Comparison of ENCODE assay signal across 8 cellular contexts in genomic region chr13:52455677-52456041, GRCh38. TPM values are rescaled to one million over a fixed set of nuclear protein-coding genes. Genes with fewer than 3 reads are reported as not detected.
DNase-seq lines count a peak whose midpoint lies in the region; ATAC-seq, FAIRE-seq and TF ChIP-seq lines count a peak whose summit lies in the region.

No MANE protein-coding gene starts in this region.

- TSS peak; percentile 50 for BruUV-seq in HepG2 (replicated peaks; lab: Mats Ljungman, UMichigan)

- peaks cover 0 to 17% of the 10 kb centered on the region in 2 experiments; a peak in 3 of 5 replicates for H3K36me3 ChIP-seq in HepG2 (replicated peaks in 1 of 2; ENCODE audit: control insufficient read depth in 1 of 2, insufficient read depth in 2 of 2, low read length in 2 of 2)

- FAIRE-seq in A549 (lab: Jason Lieb, UNC) (no peak), HepG2 (lab: Jason Lieb, UNC) (no peak)

- no peak overlapping the region for H2AFZ ChIP-seq in HepG2 (ENCODE audit: low read length)

- peaks cover 60% of the 10 kb centered on the region for H3K4me1 Mint-ChIP-seq in activated CD4-positive, alpha-beta T cell treated with anti-CD3 and anti-CD28 coated beads, Interleukin-2, amount 10 ng/mL, durations not matched to agents 7 days and 5 days

- ATAC-seq in A549, result peak; percentile 80 to 86
- ATAC-seq in GM18858 (IDR thresholded peaks at IDR 0.05; ENCODE audit: unreplicated experiment), result peak; percentile 18
- ATAC-seq in HG03097 (IDR thresholded peaks at IDR 0.05; ENCODE audit: low FRiP score, unreplicated experiment), result peak; percentile 48
- peak; percentile 77 for ATAC-seq in HepG2

- H3K9me3 Mint-ChIP-seq in activated CD4-positive, alpha-beta T cell treated with anti-CD3 and anti-CD28 coated beads, Interleukin-2, amount 10 ng/mL, durations not matched to agents 7 days and 5 days, result no peaks in the 10 kb centered on the region

- peak overlapping the region; percentile 99 for H3K27ac Mint-ChIP-seq in activated CD4-positive, alpha-beta T cell treated with anti-CD3 and anti-CD28 coated beads, Interleukin-2, amount 10 ng/mL, durations not matched to agents 7 days and 5 days

- 1% methylated on average over 16 of the region's 37 CpGs for WGBS in A549 (ENCODE audit: missing lambda C conversion rate)
- WGBS in HepG2 (ENCODE audit: low lambda C conversion rate), result 5% methylated on average over 6 of the region's 37 CpGs

- H3K9ac ChIP-seq in HepG2 (ENCODE audit: insufficient read depth, low read depth, low read length), result peak overlapping the region; percentile 82

- peaks cover 33% of the 10 kb centered on the region for H3K79me2 ChIP-seq in HepG2 (ENCODE audit: insufficient read depth, low read length)

- peaks cover 31% of the 10 kb centered on the region for H3K36me3 Mint-ChIP-seq in activated CD4-positive, alpha-beta T cell treated with anti-CD3 and anti-CD28 coated beads, Interleukin-2, amount 10 ng/mL, durations not matched to agents 7 days and 5 days (ENCODE audit: low read depth)

- TF ChIP-seq RAD21 in A549 (conservative IDR thresholded peaks at IDR 0.05 in 1 of 2, IDR thresholded peaks at IDR 0.05 in 1 of 2), result no peak
- TF ChIP-seq RAD21 in HepG2 (CRISPR knock-in tag; IDR thresholded peaks at IDR 0.05), result no peak

- peak overlapping the region; percentile 96 for H3K4me3 ChIP-seq in A549
- H3K4me3 ChIP-seq in HepG2 (replicated peaks in 1 of 3; ENCODE audit: insufficient read depth in 1 of 3, low read depth in 2 of 3, low read length in 3 of 3), result peak overlapping the region; percentile 59 to 86 (median 65)

- in situ Hi-C loops in HepG2 (cut with HindIII; ENCODE audit: extremely low pct_ligation_motif_present, low pct_unique_long_range_greater_than_20kb), result loop anchor here (10.0 to 25.0 kb wide), 2 partner anchors 111 to 443 kb away; partner anchors contain the start of genes ALG11, ATP7B and UTP14C

- H3K4me3 Mint-ChIP-seq in activated CD4-positive, alpha-beta T cell treated with anti-CD3 and anti-CD28 coated beads, Interleukin-2, amount 10 ng/mL, durations not matched to agents 7 days and 5 days, result peak overlapping the region; percentile 92

- POLR2A ChIA-PET in A549 (lab: Yijun Ruan, JAX), result no interaction called here
- POLR2A ChIA-PET in activated CD4-positive, alpha-beta T cell treated with anti-CD3 and anti-CD28 coated beads, Interleukin-2, amount 10 ng/mL, durations not matched to agents 7 days and 5 days (lab: Charles Lee), result no interaction called here
- POLR2A ChIA-PET in HepG2 (lab: Yijun Ruan, JAX), result interaction anchor here (0.8 kb wide), 1 partner anchor 197 kb away, joined by 3 read pairs; the partner anchor contains the start of gene SUGT1

- no peak for TF ChIP-seq CTCF in A549 (IDR thresholded peaks at IDR 0.05)
- TF ChIP-seq CTCF in HepG2 (CRISPR knock-in tag; IDR thresholded peaks at IDR 0.05), result no peak

- peaks cover 36% of the 10 kb centered on the region; the same call in 2 of the 3 replicates for H3K4me1 ChIP-seq in A549
- H3K4me1 ChIP-seq in HepG2 (ENCODE audit: insufficient read depth, low read length), result peaks cover 52% of the 10 kb centered on the region

- H3K9me3 ChIP-seq in A549 (no peaks in the 10 kb centered on the region), HepG2 (ENCODE audit: low read length) (no peaks in the 10 kb centered on the region)

- peak overlapping the region; percentile 98 for H3K4me2 ChIP-seq in A549
- H3K4me2 ChIP-seq in HepG2 (ENCODE audit: low read depth, low read length), result peak overlapping the region; percentile 91

- peak overlapping the region; percentile 91 to 93 for H3K27ac ChIP-seq in A549
- peak overlapping the region; percentile 89 for H3K27ac ChIP-seq in HepG2 (ENCODE audit: extremely low read length, insufficient read depth, low read length)

- no peaks in the 10 kb centered on the region for H3K27me3 ChIP-seq in HepG2 (ENCODE audit: control insufficient read depth in 1 of 2, insufficient read depth in 2 of 2, low read length in 2 of 2)

- TF ChIP-seq EP300 in A549 (IDR thresholded peaks at IDR 0.05) (no peak), HepG2 (IDR thresholded peaks at IDR 0.05; ENCODE audit: low read depth in 2 of 2, low read length in 2 of 2) (no peak), HepG2 (CRISPR knock-in tag; IDR thresholded peaks at IDR 0.05; ENCODE audit: borderline replicate concordance) (no peak)

- CTCF ChIA-PET in A549 (lab: Yijun Ruan, JAX), result no interaction called here
- CTCF ChIA-PET in activated CD4-positive, alpha-beta T cell treated with anti-CD3 and anti-CD28 coated beads, Interleukin-2, amount 10 ng/mL, durations not matched to agents 7 days and 5 days (lab: Charles Lee), result interaction anchor here (1.1 kb wide), 1 partner anchor 14 kb away, joined by 4 read pairs; no protein-coding TSS in a partner anchor
- CTCF ChIA-PET in HepG2 (lab: Yijun Ruan, JAX; ENCODE audit: low intra/inter-chr PET ratio, low total read pairs), result no interaction called here

- TF ChIP-seq POLR2A in A549 (IDR thresholded peaks at IDR 0.05; ENCODE audit: low read length) (0 out of 2 replicates have a peak, but pooled peaks have one; percentile 10), HepG2 (IDR thresholded peaks at IDR 0.05; ENCODE audit: insufficient read depth in 1 of 2, low read depth in 2 of 2, low read length in 2 of 2) (no peak)

- H4K20me1 ChIP-seq in HepG2 (ENCODE audit: insufficient read depth, low read length), result no peaks in the 10 kb centered on the region

- H3K27me3 Mint-ChIP-seq in activated CD4-positive, alpha-beta T cell treated with anti-CD3 and anti-CD28 coated beads, Interleukin-2, amount 10 ng/mL, durations not matched to agents 7 days and 5 days, result peaks cover 2% of the 10 kb centered on the region

- intact Hi-C loops in HepG2 (cut with micrococcal nuclease; ENCODE audit: unreplicated experiment), result loop anchor here (5.0 to 10.0 kb wide), 2 partner anchors 199 to 352 kb away; partner anchors contain the start of gene SUGT1

- DNase-seq in A549 (ENCODE audit: low read depth in 1 of 2, low spot score in 1 of 2) (peak; percentile 53 to 75), NCI-H345 treated with DMSO at 0.1 percent for 48 hours (lab: John Stamatoyannopoulos, UW; ENCODE audit: unreplicated experiment) (peak; percentile 36), dedifferentiated amniotic fluid mesenchymal stem cell (ENCODE audit: extremely low spot score) (peak; percentile 34), HepG2 (ENCODE audit: low spot score) (peak; percentile 73)
- peak; percentile 78 for DNase-seq in activated CD4-positive, alpha-beta T cell treated with anti-CD3 and anti-CD28 coated beads, Interleukin-2, amount 10 ng/mL, durations not matched to agents 7 days and 5 days
- DNase-seq in stimulated activated CD4-positive, alpha-beta T cell treated with anti-CD3 and anti-CD28 coated beads, Interleukin-4, amount 100 ng/mL, for 1 hour, result peak; percentile 85

RNA-seq across cellular contexts. Expression of gene CKAP2, which starts 0.4 kb away (rescaled TPM):
- 24.5 and 25.4 TPM in 2 replicates for polyA plus RNA-seq in A549 (2011; rRNA removed)
- 6.4 and 6.7 TPM in 2 replicates for polyA plus RNA-seq in A549 (2012; cell fraction: cytosol; rRNA removed)
- polyA plus RNA-seq in A549 (2012; cell fraction: nucleus; rRNA removed), result 4.3 and 6.2 TPM in 2 replicates
- 29.9 to 33.4 TPM (median 30.5 TPM) in 3 replicates for polyA plus RNA-seq in A549 (2017; fragmentation: RNase III; extraction: RNeasy Plus Mini Kit Qiagen cat#74134 plus additional on column Dnase treatment)
- polyA minus RNA-seq in A549 (2011; rRNA and poly(A)+ RNA removed), result 6.9 and 7.6 TPM in 2 replicates
- total RNA-seq in activated CD4-positive, alpha-beta T cell treated with anti-CD3 and anti-CD28 coated beads, Interleukin-2, amount 10 ng/mL, durations not matched to agents 7 days and 5 days, result 100 to 1,000 TPM in 1 of 2 experiments, 10 to 100 TPM in 1; 94.1 to 119 TPM
- total RNA-seq in HepG2 (2016; rRNA removed; fragmentation: Illumina TruSeq; extraction: Trizol), result 40.3 and 72.3 TPM in 2 replicates
- 5.2 and 5.6 TPM in 2 replicates for total RNA-seq in HepG2 (2016; cell fraction: cytosol; rRNA removed; fragmentation: Illumina TruSeq; extraction: Trizol; ENCODE audit: low read depth)
- total RNA-seq in HepG2 (2016; cell fraction: insoluble cytoplasmic fraction; rRNA removed; fragmentation: Illumina TruSeq; extraction: Trizol), result 38.2 and 69.0 TPM in 2 replicates
- 15.4 and 19.6 TPM in 2 replicates for total RNA-seq in HepG2 (2016; cell fraction: membrane; rRNA removed; fragmentation: Illumina TruSeq; extraction: Trizol)
- 36.5 and 37.2 TPM in 2 replicates for total RNA-seq in HepG2 (2016; cell fraction: nucleus; rRNA removed; fragmentation: Illumina TruSeq; extraction: Trizol)
- polyA plus RNA-seq in HepG2 (2011; rRNA removed), result 4.9 and 6.7 TPM in 2 replicates
- 3.7 and 5.1 TPM in 2 replicates for polyA plus RNA-seq in HepG2 (2011; cell fraction: cytosol; rRNA removed)
- 5.0 and 5.6 TPM in 2 replicates for polyA plus RNA-seq in HepG2 (2011; cell fraction: nucleus; rRNA removed)
- polyA plus RNA-seq in HepG2 (2012), result 12.9 and 23.5 TPM in 2 replicates
- 2.6 and 3.1 TPM in 2 replicates for polyA plus RNA-seq in HepG2 (2016; cell fraction: cytosol; fragmentation: Illumina TruSeq; extraction: Trizol; ENCODE audit: low read depth)
- polyA plus RNA-seq in HepG2 (2016; cell fraction: insoluble cytoplasmic fraction; fragmentation: Illumina TruSeq; extraction: Trizol; ENCODE audit: low read depth), result 77.0 and 80.7 TPM in 2 replicates
- polyA plus RNA-seq in HepG2 (2016; cell fraction: membrane; fragmentation: Illumina TruSeq; extraction: Trizol; ENCODE audit: low read depth), result 8.4 TPM in 2 replicates
- polyA plus RNA-seq in HepG2 (2016; cell fraction: nucleus; fragmentation: Illumina TruSeq; extraction: Trizol; ENCODE audit: insufficient read depth, low read depth), result 50.3 and 52.7 TPM in 2 replicates
- 2.7 and 7.5 TPM in 2 replicates for polyA minus RNA-seq in HepG2 (2011; rRNA and poly(A)+ RNA removed; ENCODE audit: low replicate concordance)
- 12.1 and 17.6 TPM in 2 replicates for polyA minus RNA-seq in HepG2 (2011; cell fraction: cytosol; rRNA and poly(A)+ RNA removed)
- 21.6 and 22.9 TPM in 2 replicates for polyA minus RNA-seq in HepG2 (2011; cell fraction: nucleus; rRNA and poly(A)+ RNA removed)

RNA-seq across cellular contexts. Expression of gene VPS36, which starts 5.2 kb away (rescaled TPM):
- polyA plus RNA-seq in A549 (2011; rRNA removed) (23.1 and 26.7 TPM in 2 replicates), A549 (2017; fragmentation: RNase III; extraction: RNeasy Plus Mini Kit Qiagen cat#74134 plus additional on column Dnase treatment) (12.6 to 14.5 TPM (median 12.6 TPM) in 3 replicates), HepG2 (2011; rRNA removed) (13.6 and 17.2 TPM in 2 replicates)
- 4.7 and 5.1 TPM in 2 replicates for polyA plus RNA-seq in A549 (2012; cell fraction: cytosol; rRNA removed)
- 7.0 and 12.9 TPM in 2 replicates for polyA plus RNA-seq in A549 (2012; cell fraction: nucleus; rRNA removed)
- polyA minus RNA-seq in A549 (2011; rRNA and poly(A)+ RNA removed), result 9.5 TPM in 2 replicates
- 10 to 100 TPM; 42.7 to 47.4 TPM for total RNA-seq in activated CD4-positive, alpha-beta T cell treated with anti-CD3 and anti-CD28 coated beads, Interleukin-2, amount 10 ng/mL, durations not matched to agents 7 days and 5 days
- total RNA-seq in HepG2 (2016; rRNA removed; fragmentation: Illumina TruSeq; extraction: Trizol), result 22.0 and 22.4 TPM in 2 replicates
- 12.7 and 13.9 TPM in 2 replicates for total RNA-seq in HepG2 (2016; cell fraction: cytosol; rRNA removed; fragmentation: Illumina TruSeq; extraction: Trizol; ENCODE audit: low read depth)
- total RNA-seq in HepG2 (2016; cell fraction: insoluble cytoplasmic fraction; rRNA removed; fragmentation: Illumina TruSeq; extraction: Trizol), result 19.3 and 21.4 TPM in 2 replicates
- 10.3 and 11.4 TPM in 2 replicates for total RNA-seq in HepG2 (2016; cell fraction: membrane; rRNA removed; fragmentation: Illumina TruSeq; extraction: Trizol)
- 50.1 and 52.0 TPM in 2 replicates for total RNA-seq in HepG2 (2016; cell fraction: nucleus; rRNA removed; fragmentation: Illumina TruSeq; extraction: Trizol)
- polyA plus RNA-seq in HepG2 (2011; cell fraction: cytosol; rRNA removed), result 4.5 and 6.7 TPM in 2 replicates
- polyA plus RNA-seq in HepG2 (2011; cell fraction: nucleus; rRNA removed), result 27.7 and 36.3 TPM in 2 replicates
- 12.7 and 15.8 TPM in 2 replicates for polyA plus RNA-seq in HepG2 (2012)
- 3.9 and 4.1 TPM in 2 replicates for polyA plus RNA-seq in HepG2 (2016; cell fraction: cytosol; fragmentation: Illumina TruSeq; extraction: Trizol; ENCODE audit: low read depth)
- polyA plus RNA-seq in HepG2 (2016; cell fraction: insoluble cytoplasmic fraction; fragmentation: Illumina TruSeq; extraction: Trizol; ENCODE audit: low read depth), result 24.8 and 28.0 TPM in 2 replicates
- 8.7 and 8.9 TPM in 2 replicates for polyA plus RNA-seq in HepG2 (2016; cell fraction: membrane; fragmentation: Illumina TruSeq; extraction: Trizol; ENCODE audit: low read depth)
- 71.2 and 78.2 TPM in 2 replicates for polyA plus RNA-seq in HepG2 (2016; cell fraction: nucleus; fragmentation: Illumina TruSeq; extraction: Trizol; ENCODE audit: insufficient read depth, low read depth)
- polyA minus RNA-seq in HepG2 (2011; rRNA and poly(A)+ RNA removed; ENCODE audit: low replicate concordance), result 5.9 and 12.4 TPM in 2 replicates
- polyA minus RNA-seq in HepG2 (2011; cell fraction: cytosol; rRNA and poly(A)+ RNA removed), result 4.7 TPM in 2 replicates
- 48.2 and 61.0 TPM in 2 replicates for polyA minus RNA-seq in HepG2 (2011; cell fraction: nucleus; rRNA and poly(A)+ RNA removed)

RNA-seq across cellular contexts. Expression of gene THSD1, which starts 49.7 kb away (rescaled TPM):
- polyA plus RNA-seq in A549 (2011; rRNA removed), result 5.4 and 5.9 TPM in 2 replicates
- 5.2 and 6.4 TPM in 2 replicates for polyA plus RNA-seq in A549 (2012; cell fraction: cytosol; rRNA removed)
- 7.9 and 8.9 TPM in 2 replicates for polyA plus RNA-seq in A549 (2012; cell fraction: nucleus; rRNA removed)
- polyA plus RNA-seq in A549 (2017; fragmentation: RNase III; extraction: RNeasy Plus Mini Kit Qiagen cat#74134 plus additional on column Dnase treatment), result 6.1 to 8.3 TPM (median 6.5 TPM) in 3 replicates
- 10.4 and 11.6 TPM in 2 replicates for polyA minus RNA-seq in A549 (2011; rRNA and poly(A)+ RNA removed)
- total RNA-seq in activated CD4-positive, alpha-beta T cell treated with anti-CD3 and anti-CD28 coated beads, Interleukin-2, amount 10 ng/mL, durations not matched to agents 7 days and 5 days, result under 1 TPM; 0.27 to 0.31 TPM
- 0.11 TPM in 1 of 2 replicates, not detected in the other for total RNA-seq in HepG2 (2016; rRNA removed; fragmentation: Illumina TruSeq; extraction: Trizol)
- total RNA-seq in HepG2 (2016; cell fraction: cytosol; rRNA removed; fragmentation: Illumina TruSeq; extraction: Trizol; ENCODE audit: low read depth), result 0.51 and 0.62 TPM in 2 replicates
- total RNA-seq in HepG2 (2016; cell fraction: insoluble cytoplasmic fraction; rRNA removed; fragmentation: Illumina TruSeq; extraction: Trizol), result 0.06 TPM in 1 of 2 replicates, not detected in the other
- 0.21 and 0.37 TPM in 2 replicates for total RNA-seq in HepG2 (2016; cell fraction: membrane; rRNA removed; fragmentation: Illumina TruSeq; extraction: Trizol)
- total RNA-seq in HepG2 (2016; cell fraction: nucleus; rRNA removed; fragmentation: Illumina TruSeq; extraction: Trizol), result not detected in 2 replicates
- polyA plus RNA-seq in HepG2 (2011; rRNA removed), result 0.15 and 0.18 TPM in 2 replicates
- 0.05 and 0.06 TPM in 2 replicates for polyA plus RNA-seq in HepG2 (2011; cell fraction: cytosol; rRNA removed)
- polyA plus RNA-seq in HepG2 (2011; cell fraction: nucleus; rRNA removed), result 0.52 and 0.61 TPM in 2 replicates
- polyA plus RNA-seq in HepG2 (2012), result 0.15 TPM in 1 of 2 replicates, not detected in the other
- not detected in 2 replicates for polyA plus RNA-seq in HepG2 (2016; cell fraction: cytosol; fragmentation: Illumina TruSeq; extraction: Trizol; ENCODE audit: low read depth)
- polyA plus RNA-seq in HepG2 (2016; cell fraction: insoluble cytoplasmic fraction; fragmentation: Illumina TruSeq; extraction: Trizol; ENCODE audit: low read depth), result not detected in 2 replicates
- polyA plus RNA-seq in HepG2 (2016; cell fraction: membrane; fragmentation: Illumina TruSeq; extraction: Trizol; ENCODE audit: low read depth), result not detected in 2 replicates
- polyA plus RNA-seq in HepG2 (2016; cell fraction: nucleus; fragmentation: Illumina TruSeq; extraction: Trizol; ENCODE audit: insufficient read depth, low read depth), result 0.16 TPM in 1 of 2 replicates, not detected in the other
- polyA minus RNA-seq in HepG2 (2011; rRNA and poly(A)+ RNA removed; ENCODE audit: low replicate concordance), result 0.20 and 3.8 TPM in 2 replicates
- not detected in 2 replicates for polyA minus RNA-seq in HepG2 (2011; cell fraction: cytosol; rRNA and poly(A)+ RNA removed)
- 0.26 and 0.37 TPM in 2 replicates for polyA minus RNA-seq in HepG2 (2011; cell fraction: nucleus; rRNA and poly(A)+ RNA removed)

Comparison
In these comparisons a context has a peak if more than half of its experiments do, and no peak if none do; other contexts are left out.
1. Peak in every context shown above with its lines: DNase-seq, ATAC-seq, H3K4me3 ChIP-seq and H3K27ac ChIP-seq.
2. ATAC-seq: peak in every context shown above with its lines; median percentile 83 in A549; 77 in HepG2; 48 in HG03097; 18 in GM18858.
3. DNase-seq: peak in every context shown above with its lines; median percentile 85 in stimulated activated CD4-positive, alpha-beta T cell treated with anti-CD3 and anti-CD28 coated beads, Interleukin-4, amount 100 ng/mL, for 1 hour; 78 in activated CD4-positive, alpha-beta T cell treated with anti-CD3 and anti-CD28 coated beads, Interleukin-2, amount 10 ng/mL, durations not matched to agents 7 days and 5 days; 73 in HepG2; 64 in A549; 36 in NCI-H345 treated with DMSO at 0.1 percent for 48 hours; 34 in dedifferentiated amniotic fluid mesenchymal stem cell.